Comparison of ENCODE assay signal across 8 cellular contexts in the genomic region with DNA sequence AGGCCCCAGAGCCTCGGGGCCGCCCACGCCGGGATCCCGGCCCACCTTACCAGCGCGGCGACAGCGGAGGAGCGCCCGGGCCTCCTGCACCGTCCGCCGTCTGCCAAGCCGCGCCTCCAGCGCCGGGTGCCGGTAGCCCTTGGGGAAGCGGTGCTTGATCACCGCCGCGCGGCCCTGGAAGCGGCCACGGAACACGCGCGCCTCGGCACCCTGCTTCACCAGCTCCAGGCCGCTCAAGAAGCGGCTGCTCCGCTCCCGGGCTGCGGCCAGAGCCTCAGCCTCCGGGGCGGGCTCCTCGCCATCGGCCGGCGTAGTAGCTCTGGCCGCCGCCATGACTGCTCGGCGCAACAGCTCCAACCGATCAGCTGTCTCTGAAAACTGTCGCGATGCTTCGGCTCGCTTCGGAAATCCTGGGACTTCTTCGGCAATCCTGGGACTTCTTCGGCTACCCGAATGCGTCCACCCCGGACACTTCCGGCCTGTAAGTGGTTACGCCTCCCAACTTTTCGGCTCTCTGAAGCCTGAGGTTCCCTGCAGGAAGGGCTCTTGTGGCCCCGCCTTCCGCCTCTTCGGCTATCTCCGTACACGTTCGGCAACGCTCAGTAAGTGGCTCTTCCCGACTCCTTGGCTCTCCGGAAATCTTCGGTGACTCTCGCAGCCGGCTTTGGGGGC. TPM values are rescaled to one million over a fixed set of nuclear protein-coding genes. Genes with fewer than 3 reads are reported as not detected.
A peak's percentile ranks its signal among the peaks of the same experiment; 100 is the strongest.
DNase-seq lines count a peak whose midpoint lies in the region; ATAC-seq, FAIRE-seq and TF ChIP-seq lines count a peak whose summit lies in the region.

TP53RK (minus strand) TSS at position 363 of the 672 bp plus-strand sequence; CDS start at position 333, 30 bp downstream.

- H4K20me1 ChIP-seq in OCI-LY3 (ENCODE audit: insufficient read depth, low read length) (peaks cover 31% of the 10 kb centered on the region), endothelial cell of umbilical vein (replicated peaks; ENCODE audit: control insufficient read depth, extremely low read depth, insufficient read depth, low read length) (peaks cover 2% of the 10 kb centered on the region)

- H3K4me2 ChIP-seq in OCI-LY3 (ENCODE audit: low read length), result peak within 1 kb of the TSS; percentile 91
- peak within 1 kb of the TSS; percentile 95 for H3K4me2 ChIP-seq in endothelial cell of umbilical vein (ENCODE audit: insufficient read depth, low read length)

- no peaks in the 10 kb centered on the region for H3K9me1 ChIP-seq in endothelial cell of umbilical vein (replicated peaks; ENCODE audit: control insufficient read depth, extremely low read depth, insufficient read depth, low read length)

- TF ChIP-seq CTCF in OCI-LY3 (IDR thresholded peaks at IDR 0.05; ENCODE audit: low read depth, low read length) (no peak), endothelial cell of umbilical vein (IDR thresholded peaks at IDR 0.05; ENCODE audit: extremely low read depth in 1 of 2, insufficient read depth in 1 of 2, low read depth in 1 of 2, low read length in 2 of 2) (peak; percentile 7 to 33)

- intact Hi-C loops in endothelial cell of umbilical vein (cut with micrococcal nuclease), result loop anchor here (1.0 to 2.0 kb wide), 6 partner anchors 20 to 600 kb away; partner anchors contain the start of genes ELMO2, NCOA5 and SLC2A10

- dilution Hi-C loops in endothelial cell of umbilical vein (cut with MboI; ENCODE audit: extremely low pct_ligation_motif_present, low sequenced_read_pairs), result no loop called here

- H3K36me3 ChIP-seq in OCI-LY3 (replicated peaks; ENCODE audit: low read depth, low read length) (peaks cover 31% of the 10 kb centered on the region), endothelial cell of umbilical vein (ENCODE audit: control insufficient read depth in 2 of 2, extremely low read depth in 1 of 2, insufficient read depth in 2 of 2, low read length in 2 of 2) (peaks cover 2 to 5% of the 10 kb centered on the region in 2 experiments)

- no peaks in the 10 kb centered on the region for H3K27me3 ChIP-seq in OCI-LY3 (ENCODE audit: low read depth, low read length)
- H3K27me3 ChIP-seq in endothelial cell of umbilical vein (ENCODE audit: control insufficient read depth in 2 of 2, insufficient read depth in 2 of 2, low read length in 2 of 2), result no peaks in the 10 kb centered on the region

- peak; percentile 92 for TF ChIP-seq POLR2A in endothelial cell of umbilical vein (IDR thresholded peaks at IDR 0.05; ENCODE audit: low read depth, low read length)

- H3K9ac ChIP-seq in OCI-LY3 (ENCODE audit: low read length), result peak within 1 kb of the TSS; percentile 77
- H3K9ac ChIP-seq in endothelial cell of umbilical vein (replicated peaks; ENCODE audit: extremely low read depth, insufficient read depth, low read length), result peak within 1 kb of the TSS; percentile 86

- H3K9me3 ChIP-seq in OCI-LY3 (ENCODE audit: insufficient read depth, low read length) (no peaks in the 10 kb centered on the region), endothelial cell of umbilical vein (replicated peaks; ENCODE audit: control insufficient read depth, insufficient read depth, low read length) (no peaks in the 10 kb centered on the region)

- CTCF ChIA-PET in endothelial cell of umbilical vein (lab: Charles Lee), result interaction anchor here (0.8 to 2.1 kb wide), 10 partner anchors 8 to 184 kb away, joined by 3 to 6 read pairs (median 3); no protein-coding TSS in a partner anchor

- H3K79me2 ChIP-seq in OCI-LY3 (ENCODE audit: low read length) (peaks cover 51% of the 10 kb centered on the region), endothelial cell of umbilical vein (ENCODE audit: control insufficient read depth, insufficient read depth, low read length) (peaks cover 33% of the 10 kb centered on the region)

- peak; percentile 99 for FAIRE-seq in endothelial cell of umbilical vein (lab: Jason Lieb, UNC)

- ATAC-seq in GM21515 (IDR thresholded peaks at IDR 0.05; ENCODE audit: unreplicated experiment), result peak; percentile 92

- H3K4me3 ChIP-seq in OCI-LY3 (ENCODE audit: low read length), result peak within 1 kb of the TSS; percentile 79
- peak within 1 kb of the TSS; percentile 62 to 91 (median 90) for H3K4me3 ChIP-seq in endothelial cell of umbilical vein (replicated peaks in 1 of 3; ENCODE audit: insufficient read depth in 1 of 3, low read depth in 1 of 3, low read length in 3 of 3)

- H3K27ac ChIP-seq in OCI-LY3 (ENCODE audit: low read length), result peak within 1 kb of the TSS; percentile 56
- H3K27ac ChIP-seq in endothelial cell of umbilical vein (ENCODE audit: insufficient read depth, low read depth, low read length), result peak within 1 kb of the TSS; percentile 55

- DNase-seq in DMS 273 (lab: John Stamatoyannopoulos, UW; ENCODE audit: unreplicated experiment) (peak; percentile 100), HuH-7 (ENCODE audit: low spot score) (peak; percentile 88), endothelial cell of umbilical vein (ENCODE audit: low read depth, low spot score) (peak; percentile 100), middle frontal gyrus (ENCODE audit: extremely low spot score, low spot score) (peak; percentile 97)
- peak; percentile 94 for DNase-seq in activated CD8-positive, alpha-beta memory T cell treated with anti-CD3 and anti-CD28 coated beads, Interleukin-2, amount 50 U/mL, for 48 hours
- peak; percentile 88 to 96 for DNase-seq in stimulated activated CD8-positive, alpha-beta memory T cell treated with anti-CD3 and anti-CD28 coated beads, Interleukin-2, amount 100 ng/mL, for 48 hours (ENCODE audit: low read depth in 2 of 2)

- H2AFZ ChIP-seq in OCI-LY3 (ENCODE audit: low read depth, low read length) (peak within 1 kb of the TSS; percentile 79), endothelial cell of umbilical vein (ENCODE audit: low read depth, low read length) (peak within 1 kb of the TSS; percentile 96)

- POLR2A ChIA-PET in endothelial cell of umbilical vein (lab: Charles Lee), result interaction anchor here (1.3 to 2.0 kb wide), 2 partner anchors 21 to 131 kb away, joined by 3 to 4 read pairs; no protein-coding TSS in a partner anchor

- peaks cover 25% of the 10 kb centered on the region for H3K4me1 ChIP-seq in OCI-LY3 (ENCODE audit: low read length)
- H3K4me1 ChIP-seq in endothelial cell of umbilical vein (ENCODE audit: control insufficient read depth, extremely low read depth, insufficient read depth, low read length), result peaks cover 16% of the 10 kb centered on the region

- BruUV-seq in endothelial cell of umbilical vein (replicated peaks; lab: Mats Ljungman, UMichigan), result no TSS peak

TF ChIP-seq in endothelial cell of umbilical vein, 7 proteins besides CTCF, POLR2A, EP300 and RAD21:
- TF ChIP-seq FOS (IDR thresholded peaks at IDR 0.05; ENCODE audit: borderline replicate concordance, insufficient read depth, low read length), result peak; percentile 6
- TF ChIP-seq EZH2 (IDR thresholded peaks at IDR 0.05; ENCODE audit: borderline replicate concordance, low read depth, low read length, severe bottlenecking), result no peak
- peak; percentile 80 for TF ChIP-seq POLR2AphosphoS5 (IDR thresholded peaks at IDR 0.05; ENCODE audit: insufficient read depth, low read depth, low read length)

RNA-seq across cellular contexts. Expression of gene TP53RK, which starts in this region (rescaled TPM):
- total RNA-seq in endothelial cell of umbilical vein, result 11.8 and 13.1 TPM in 2 replicates
- polyA plus RNA-seq in endothelial cell of umbilical vein, result 7.0 and 7.4 TPM in 2 replicates
- polyA plus RNA-seq in endothelial cell of umbilical vein (2011; cell fraction: cytosol; rRNA removed), result 7.0 and 7.8 TPM in 2 replicates
- 3.3 and 4.0 TPM in 2 replicates for polyA plus RNA-seq in endothelial cell of umbilical vein (2011; cell fraction: nucleus; rRNA removed)
- polyA plus RNA-seq in endothelial cell of umbilical vein (2012), result 13.1 and 16.2 TPM in 2 replicates
- 9.4 and 9.9 TPM in 2 replicates for polyA minus RNA-seq in endothelial cell of umbilical vein
- 8.6 TPM for polyA minus RNA-seq in endothelial cell of umbilical vein (2011; cell fraction: cytosol; rRNA and poly(A)+ RNA removed)
- polyA minus RNA-seq in endothelial cell of umbilical vein (2011; cell fraction: nucleus; rRNA and poly(A)+ RNA removed), result 5.9 and 7.2 TPM in 2 replicates

Comparison
In these comparisons a context has a peak if more than half of its experiments do, and no peak if none do; other contexts are left out.
1. Peak in every context shown above with its lines: DNase-seq, ATAC-seq, H3K4me3 ChIP-seq and H3K27ac ChIP-seq.